Comparison of ENCODE assay signal across 19 cellular contexts in genomic region chr15:25785643-25786029, GRCh38.
DNase-seq lines count a peak whose midpoint lies in the region; ATAC-seq, FAIRE-seq and TF ChIP-seq lines count a peak whose summit lies in the region.
"Had no signal": no experiment of that assay in that cellular context is flagged by ENCODE, and none has a peak within 500 bp of the region (broad histone marks: within the 10 kb centered on the region; RNA-seq: fewer than 3 reads in every experiment).

No MANE protein-coding gene starts in this region.

- H3K36me3 ChIP-seq in CD4-positive, CD25-positive, alpha-beta regulatory T cell (ENCODE audit: control insufficient read depth, insufficient read depth, low read length), result peaks cover 4% of the 10 kb centered on the region
- H3K36me3 ChIP-seq in adipocyte (ENCODE audit: control insufficient read depth, insufficient read depth, low read length, severe bottlenecking) (peaks cover 4% of the 10 kb centered on the region), mesenchymal stem cell (ENCODE audit: control insufficient read depth in 1 of 2, insufficient read depth in 2 of 2, low read depth in 1 of 2, low read length in 2 of 2) (peaks cover 0 to 4% of the 10 kb centered on the region in 2 experiments), tibial nerve (peaks cover 0 to 3% (median 0%) of the 10 kb centered on the region in 3 donors), colonic mucosa (no peaks in the 10 kb centered on the region)
- H3K36me3 ChIP-seq: SJCRH30 had no signal

- H3K4me3 ChIP-seq in AG04449 (ENCODE audit: low read depth, low read length) (no peak overlapping the region), adipocyte (ENCODE audit: low read length) (no peak overlapping the region), mesenchymal stem cell (ENCODE audit: insufficient read depth in 1 of 2, low read depth in 1 of 2, low read length in 2 of 2) (no peak overlapping the region), tibial nerve (no peak overlapping the region), colonic mucosa (no peak overlapping the region)
- H3K4me3 ChIP-seq in CD4-positive, CD25-positive, alpha-beta regulatory T cell (ENCODE audit: low read depth, low read length), result no peak overlapping the region
- H3K4me3 ChIP-seq: SJCRH30 had no signal

- H3K27me3 ChIP-seq in CD4-positive, CD25-positive, alpha-beta regulatory T cell (ENCODE audit: control insufficient read depth, insufficient read depth, low read length), result no peaks in the 10 kb centered on the region
- no peaks in the 10 kb centered on the region for H3K27me3 ChIP-seq in adipocyte (replicated peaks; ENCODE audit: control insufficient read depth, insufficient read depth, low read length)
- H3K27me3 ChIP-seq in mesenchymal stem cell (ENCODE audit: control insufficient read depth in 1 of 2, insufficient read depth in 1 of 2, low read length in 2 of 2), result no peaks in the 10 kb centered on the region
- H3K27me3 ChIP-seq in tibial nerve, result no peaks in the 10 kb centered on the region
- H3K27me3 ChIP-seq in colonic mucosa, result no peaks in the 10 kb centered on the region
- H3K27me3 ChIP-seq: SJCRH30 had no signal

- peak overlapping the region; percentile 32 for H2AK5ac ChIP-seq in mesenchymal stem cell (ENCODE audit: low read length, severe bottlenecking)

- intact Hi-C loops in colonic mucosa (cut with DNase I), result no loop called here

- H3K9ac ChIP-seq in adipocyte (ENCODE audit: low read length), result peak overlapping the region; percentile 34
- H3K9ac ChIP-seq in mesenchymal stem cell (ENCODE audit: low read length), result peak overlapping the region; percentile 76
- no peak overlapping the region for H3K9ac ChIP-seq in colonic mucosa (ENCODE audit: low read depth in 2 of 2, low read length in 2 of 2)

- no peak overlapping the region for H3K27ac ChIP-seq in CD4-positive, CD25-positive, alpha-beta regulatory T cell (ENCODE audit: insufficient read depth, low read length, poor library complexity, severe bottlenecking)
- H3K27ac ChIP-seq in mesenchymal stem cell (ENCODE audit: low read length, poor library complexity, severe bottlenecking) (peak overlapping the region; percentile 70), tibial nerve (no peak overlapping the region), colonic mucosa (no peak overlapping the region)
- H3K27ac ChIP-seq: C4-2B, SJCRH30 had no signal

- WGBS in mesenchymal stem cell, result 84% methylated on average over 9 of the region's 9 CpGs
- WGBS in tibial nerve, 2 donors, result 75 to 86% methylated on average over 9 of the region's 9 CpGs

- H3K4me3 Mint-ChIP-seq in CD4-positive, CD25-positive, alpha-beta regulatory T cell, result no peak overlapping the region
- H3K4me3 Mint-ChIP-seq: activated CD4-positive, alpha-beta memory T cell treated with anti-CD3 and anti-CD28 coated beads for 36 hours; neural crest cell had no signal

- no peak overlapping the region for H2BK15ac ChIP-seq in mesenchymal stem cell (ENCODE audit: low read depth, poor library complexity, severe bottlenecking)

- TF ChIP-seq POLR2A in tibial nerve (IDR thresholded peaks at IDR 0.05), result no peak

- H2BK5ac ChIP-seq in mesenchymal stem cell (ENCODE audit: low read depth, low read length, poor library complexity, severe bottlenecking), result no peak overlapping the region

- ATAC-seq in CD4-positive, CD25-positive, alpha-beta regulatory T cell (ENCODE audit: low read depth in 2 of 2), result no peak

- CTCF ChIA-PET in AG04449 (lab: Yijun Ruan, JAX), result interaction anchor here (1.0 to 4.1 kb wide), 3 partner anchors 58 to 149 kb away, joined by 3 to 41 read pairs (median 3); no protein-coding TSS in a partner anchor

- no peaks in the 10 kb centered on the region for H3K27me3 Mint-ChIP-seq in CD4-positive, CD25-positive, alpha-beta regulatory T cell
- H3K27me3 Mint-ChIP-seq: activated CD4-positive, alpha-beta memory T cell treated with anti-CD3 and anti-CD28 coated beads for 36 hours had no signal

- H2BK12ac ChIP-seq in mesenchymal stem cell (ENCODE audit: low read length in 2 of 2), result no peak overlapping the region

- no peak overlapping the region for H3K4ac ChIP-seq in mesenchymal stem cell (ENCODE audit: low read depth in 1 of 2, low read length in 2 of 2)

- H3K9me3 ChIP-seq in CD4-positive, CD25-positive, alpha-beta regulatory T cell (ENCODE audit: control insufficient read depth in 2 of 2, low read length in 2 of 2), result no peaks in the 10 kb centered on the region
- H3K9me3 ChIP-seq in adipocyte (ENCODE audit: control insufficient read depth, low read length) (no peaks in the 10 kb centered on the region), mesenchymal stem cell (ENCODE audit: control insufficient read depth, low read length) (no peaks in the 10 kb centered on the region), tibial nerve (no peaks in the 10 kb centered on the region), colonic mucosa (no peaks in the 10 kb centered on the region)
- H3K9me3 ChIP-seq: SJCRH30 had no signal

- H4K91ac ChIP-seq in mesenchymal stem cell (ENCODE audit: low read length), result no peak overlapping the region

- no peak overlapping the region for H2BK120ac ChIP-seq in mesenchymal stem cell (ENCODE audit: low read depth, low read length)

- H4K8ac ChIP-seq in mesenchymal stem cell (ENCODE audit: low read length), result no peak overlapping the region

- H3K4me2 ChIP-seq in mesenchymal stem cell (ENCODE audit: low read length, poor library complexity, severe bottlenecking), result no peak overlapping the region

- H3K9me3 Mint-ChIP-seq in CD4-positive, CD25-positive, alpha-beta regulatory T cell, result peaks cover 0 to 1% (median 0%) of the 10 kb centered on the region in 7 donors
- H3K9me3 Mint-ChIP-seq: activated CD4-positive, alpha-beta memory T cell treated with anti-CD3 and anti-CD28 coated beads for 36 hours; neural crest cell had no signal

- no peak overlapping the region for H2AFZ ChIP-seq in mesenchymal stem cell (ENCODE audit: low read depth, low read length)

- H3K4me1 ChIP-seq in CD4-positive, CD25-positive, alpha-beta regulatory T cell (ENCODE audit: control insufficient read depth, insufficient read depth, low read length, poor library complexity, severe bottlenecking), result no peaks in the 10 kb centered on the region
- peaks cover 60% of the 10 kb centered on the region for H3K4me1 ChIP-seq in adipocyte (ENCODE audit: control insufficient read depth, insufficient read depth, low read length)
- peaks cover 32% of the 10 kb centered on the region for H3K4me1 ChIP-seq in mesenchymal stem cell (ENCODE audit: control insufficient read depth, insufficient read depth, low read depth, low read length)
- peaks cover 0 to 49% (median 6%) of the 10 kb centered on the region in 4 donors for H3K4me1 ChIP-seq in tibial nerve
- no peaks in the 10 kb centered on the region for H3K4me1 ChIP-seq in colonic mucosa
- H3K4me1 ChIP-seq: SJCRH30 had no signal

- TF ChIP-seq EP300 in tibial nerve (IDR thresholded peaks at IDR 0.05), result no peak

- H3K4me1 Mint-ChIP-seq in CD4-positive, CD25-positive, alpha-beta regulatory T cell, result peaks cover 6 to 47% (median 17%) of the 10 kb centered on the region in 4 donors

- POLR2A ChIA-PET in AG04449 (lab: Yijun Ruan, JAX), result interaction anchor here (0.6 to 2.5 kb wide), 6 partner anchors 10 to 76 kb away, joined by 3 to 11 read pairs (median 3); no protein-coding TSS in a partner anchor

- TF ChIP-seq CTCF in AG04449 (IDR thresholded peaks at IDR 0.05; ENCODE audit: insufficient read depth, low read length, missing control alignments) (peak; percentile 27), tibial nerve (IDR thresholded peaks at IDR 0.05) (no peak), colonic mucosa (IDR thresholded peaks at IDR 0.05) (no peak)

- H3K79me1 ChIP-seq in mesenchymal stem cell (replicated peaks; ENCODE audit: low read length, poor library complexity, severe bottlenecking), result peaks cover 14% of the 10 kb centered on the region

- DNase-seq in AG04449 (ENCODE audit: low read depth, low spot score) (no peak), adipocyte (ENCODE audit: low read depth) (no peak), mesenchymal stem cell (no peak), urothelium cell line (ENCODE audit: low spot score) (no peak), tibial nerve (ENCODE audit: low spot score in 2 of 2) (no peak), colonic mucosa (no peak)
- no peak for DNase-seq in CD4-positive, CD25-positive, alpha-beta regulatory T cell
- no peak for DNase-seq in stimulated activated CD4-positive, alpha-beta T cell treated with anti-CD3 and anti-CD28 coated beads, Interleukin-2, amount 100 ng/mL, for 48 hours
- DNase-seq: activated CD4-positive, alpha-beta memory T cell treated with anti-CD3 and anti-CD28 coated beads for 36 hours; anterior cingulate cortex; cortex of kidney; mammary epithelial cell; NCI-H2029 treated with DMSO at 0.1 percent for 48 hours; SJCRH30; stimulated activated CD4-positive, alpha-beta T cell treated with anti-CD3 and anti-CD28 coated beads, Interleukin-4, amount 100 ng/mL, for 1 hour; stimulated activated CD8-positive, alpha-beta memory T cell treated with anti-CD3 and anti-CD28 coated beads, Interleukin-4, amount 100 ng/mL, for 48 hours; T1000 had no signal

- FAIRE-seq in urothelium cell line (lab: Jason Lieb, UNC), result no peak

- H3K36me3 Mint-ChIP-seq in CD4-positive, CD25-positive, alpha-beta regulatory T cell, result no peaks in the 10 kb centered on the region
- H3K36me3 Mint-ChIP-seq: activated CD4-positive, alpha-beta memory T cell treated with anti-CD3 and anti-CD28 coated beads for 36 hours had no signal

- peak overlapping the region in 2 of 3 donors; percentile 74 to 75 for H3K27ac Mint-ChIP-seq in CD4-positive, CD25-positive, alpha-beta regulatory T cell
- H3K27ac Mint-ChIP-seq: activated CD4-positive, alpha-beta memory T cell treated with anti-CD3 and anti-CD28 coated beads for 36 hours had no signal

- H3K23ac ChIP-seq in mesenchymal stem cell (ENCODE audit: low read length in 2 of 2), result no peak overlapping the region

- no peak overlapping the region for H3K14ac ChIP-seq in mesenchymal stem cell (ENCODE audit: low read length in 2 of 2)

- H3K18ac ChIP-seq in mesenchymal stem cell (ENCODE audit: low read depth in 1 of 2, low read length in 2 of 2), result no peak overlapping the region

Comparison
In these comparisons a context has a peak if more than half of its experiments do, and no peak if none do; other contexts are left out.
1. H3K9ac ChIP-seq: peak in adipocyte (single experiment) and mesenchymal stem cell (single experiment); none in colonic mucosa (0 of 2).